ENCODE assay signal across 29 cellular contexts in genomic region chr2:38170733-38171132, GRCh38.
"Had no signal": no experiment of that assay in that cellular context is flagged by ENCODE, and none has a peak within 500 bp of the region (broad histone marks: within the 10 kb centered on the region; RNA-seq: fewer than 3 reads in every experiment).

No MANE protein-coding gene starts in this region.

- H3K27ac ChIP-seq: adrenal gland, body of pancreas, tibial artery had no signal

- H3K4me1 Mint-ChIP-seq: activated CD4-positive, alpha-beta T cell treated with anti-CD3 and anti-CD28 coated beads, Interleukin-2, amount 10 ng/mL, durations not matched to agents 24 days and 14 days; activated naive CD8-positive, alpha-beta T cell treated with anti-CD3 and anti-CD28 coated beads for 36 hours; natural killer cell; stimulated activated effector memory CD8-positive, alpha-beta T cell treated with anti-CD3 and anti-CD28 coated beads, Interleukin-12 subunit alpha, Interleukin-12 subunit beta, amount 100 ng/mL, for 72 hours; T-cell had no signal

- H3K27me3 ChIP-seq: adrenal gland, body of pancreas, tibial artery had no signal

- H3K4me3 Mint-ChIP-seq: activated CD4-positive, alpha-beta memory T cell treated with anti-CD3 and anti-CD28 coated beads for 36 hours; activated CD4-positive, alpha-beta T cell treated with anti-CD3 and anti-CD28 coated beads, Interleukin-2, amount 10 ng/mL, durations not matched to agents 24 days and 14 days; activated naive CD4-positive, alpha-beta T cell treated with anti-CD3 and anti-CD28 coated beads for 36 hours; activated naive CD8-positive, alpha-beta T cell treated with anti-CD3 and anti-CD28 coated beads for 36 hours; activated T-helper 1 cell treated with anti-CD3 and anti-CD28 coated beads, Interleukin-12 subunit alpha, Interleukin-12 subunit beta, Interleukin-2, Interleukin-4 antibody, amounts not matched to agents 30 ng/mL and 10 ng/mL and 1 ng/mL, durations not matched to agents 14 hours and 24 hours and 36 hours; effector memory CD8-positive, alpha-beta T cell; natural killer cell; stimulated activated effector memory CD8-positive, alpha-beta T cell treated with anti-CD3 and anti-CD28 coated beads, Interleukin-12 subunit alpha, Interleukin-12 subunit beta, amount 100 ng/mL, for 72 hours; stimulated activated naive CD8-positive, alpha-beta T cell treated with anti-CD3 and anti-CD28 coated beads, Interleukin-15, amount 100 ng/mL, for 72 hours; T-cell; T-helper 2 cell treated with Interferon-gamma antibody and Interleukin-4, amounts not matched to agents 5 μg/mL and 100 μg/mL, for 36 hours had no signal

- H3K36me3 ChIP-seq: adrenal gland, tibial artery had no signal

- H3K9me3 ChIP-seq: adrenal gland, body of pancreas, tibial artery had no signal

- H3K36me3 Mint-ChIP-seq: activated CD4-positive, alpha-beta memory T cell treated with anti-CD3 and anti-CD28 coated beads for 36 hours; activated naive CD8-positive, alpha-beta T cell treated with anti-CD3 and anti-CD28 coated beads for 36 hours; natural killer cell; stimulated activated effector memory CD8-positive, alpha-beta T cell treated with anti-CD3 and anti-CD28 coated beads, Interleukin-12 subunit alpha, Interleukin-12 subunit beta, amount 100 ng/mL, for 72 hours; T-cell had no signal

- DNase-seq: activated CD4-positive, alpha-beta memory T cell treated with anti-CD3 and anti-CD28 coated beads for 36 hours; activated CD4-positive, alpha-beta T cell treated with anti-CD3 and anti-CD28 coated beads, Interleukin-2, amount 10 ng/mL, durations not matched to agents 24 days and 14 days; activated CD8-positive, alpha-beta memory T cell treated with anti-CD3 and anti-CD28 coated beads, Interleukin-2, amount 50 U/mL, for 4 hours; activated effector memory CD4-positive, alpha-beta T cell treated with anti-CD3 and anti-CD28 coated beads, Interleukin-2, amount 50 U/mL, for 16 hours; activated naive CD4-positive, alpha-beta T cell treated with anti-CD3 and anti-CD28 coated beads for 36 hours; activated naive CD8-positive, alpha-beta T cell treated with anti-CD3 and anti-CD28 coated beads for 36 hours; activated T-cell treated with anti-CD3 and anti-CD28 coated beads, Interleukin-2, amount 50 U/mL, for 1 hour; adrenal gland; aorta; body of pancreas; caudate nucleus; cortex of kidney; effector memory CD8-positive, alpha-beta T cell; erythroblast; head of caudate nucleus; hippocampal formation; left cardiac atrium; mesendoderm; natural killer cell; small intestine; stimulated activated CD4-positive, alpha-beta T cell treated with anti-CD3 and anti-CD28 coated beads, Interleukin-4, amount 100 ng/mL, for 24 hours; stimulated activated naive CD8-positive, alpha-beta T cell treated with anti-CD3 and anti-CD28 coated beads, Interleukin-15, amount 100 ng/mL, for 72 hours; substantia nigra; T-cell; tibial artery had no signal

- H3K4me3 ChIP-seq: adrenal gland, body of pancreas, tibial artery had no signal

- H3K4me1 ChIP-seq: adrenal gland had no signal

- H3K27ac Mint-ChIP-seq: activated CD4-positive, alpha-beta memory T cell treated with anti-CD3 and anti-CD28 coated beads for 36 hours; activated CD4-positive, alpha-beta T cell treated with anti-CD3 and anti-CD28 coated beads, Interleukin-2, amount 10 ng/mL, durations not matched to agents 24 days and 14 days; activated naive CD4-positive, alpha-beta T cell treated with anti-CD3 and anti-CD28 coated beads for 36 hours; activated naive CD8-positive, alpha-beta T cell treated with anti-CD3 and anti-CD28 coated beads for 36 hours; activated T-helper 1 cell treated with anti-CD3 and anti-CD28 coated beads, Interleukin-12 subunit alpha, Interleukin-12 subunit beta, Interleukin-2, Interleukin-4 antibody, amounts not matched to agents 30 ng/mL and 10 ng/mL and 1 ng/mL, durations not matched to agents 14 hours and 24 hours and 36 hours; effector memory CD8-positive, alpha-beta T cell; natural killer cell; progenitor cell of endocrine pancreas; stimulated activated effector memory CD8-positive, alpha-beta T cell treated with anti-CD3 and anti-CD28 coated beads, Interleukin-12 subunit alpha, Interleukin-12 subunit beta, amount 100 ng/mL, for 72 hours; stimulated activated naive CD8-positive, alpha-beta T cell treated with anti-CD3 and anti-CD28 coated beads, Interleukin-15, amount 100 ng/mL, for 72 hours; T-cell; T-helper 2 cell treated with Interferon-gamma antibody and Interleukin-4, amounts not matched to agents 5 μg/mL and 100 μg/mL, for 36 hours had no signal

- H3K9me3 Mint-ChIP-seq: activated CD4-positive, alpha-beta memory T cell treated with anti-CD3 and anti-CD28 coated beads for 36 hours; activated CD4-positive, alpha-beta T cell treated with anti-CD3 and anti-CD28 coated beads, Interleukin-2, amount 10 ng/mL, durations not matched to agents 24 days and 14 days; activated naive CD4-positive, alpha-beta T cell treated with anti-CD3 and anti-CD28 coated beads for 36 hours; activated naive CD8-positive, alpha-beta T cell treated with anti-CD3 and anti-CD28 coated beads for 36 hours; activated T-helper 1 cell treated with anti-CD3 and anti-CD28 coated beads, Interleukin-12 subunit alpha, Interleukin-12 subunit beta, Interleukin-2, Interleukin-4 antibody, amounts not matched to agents 30 ng/mL and 10 ng/mL and 1 ng/mL, durations not matched to agents 14 hours and 24 hours and 36 hours; effector memory CD8-positive, alpha-beta T cell; natural killer cell; stimulated activated effector memory CD8-positive, alpha-beta T cell treated with anti-CD3 and anti-CD28 coated beads, Interleukin-12 subunit alpha, Interleukin-12 subunit beta, amount 100 ng/mL, for 72 hours; stimulated activated naive CD8-positive, alpha-beta T cell treated with anti-CD3 and anti-CD28 coated beads, Interleukin-15, amount 100 ng/mL, for 72 hours; T-cell; T-helper 2 cell treated with Interferon-gamma antibody and Interleukin-4, amounts not matched to agents 5 μg/mL and 100 μg/mL, for 36 hours had no signal

- ATAC-seq: body of pancreas; effector memory CD8-positive, alpha-beta T cell; left cardiac atrium; natural killer cell; stimulated activated effector memory CD8-positive, alpha-beta T cell treated with anti-CD3 and anti-CD28 coated beads, Interleukin-12 subunit alpha, Interleukin-12 subunit beta, amount 100 ng/mL, for 72 hours; stimulated activated naive CD8-positive, alpha-beta T cell treated with anti-CD3 and anti-CD28 coated beads, Interleukin-15, amount 100 ng/mL, for 72 hours; T-cell had no signal
